35 cellular contexts compared by ENCODE assay signal in the genomic region with DNA sequence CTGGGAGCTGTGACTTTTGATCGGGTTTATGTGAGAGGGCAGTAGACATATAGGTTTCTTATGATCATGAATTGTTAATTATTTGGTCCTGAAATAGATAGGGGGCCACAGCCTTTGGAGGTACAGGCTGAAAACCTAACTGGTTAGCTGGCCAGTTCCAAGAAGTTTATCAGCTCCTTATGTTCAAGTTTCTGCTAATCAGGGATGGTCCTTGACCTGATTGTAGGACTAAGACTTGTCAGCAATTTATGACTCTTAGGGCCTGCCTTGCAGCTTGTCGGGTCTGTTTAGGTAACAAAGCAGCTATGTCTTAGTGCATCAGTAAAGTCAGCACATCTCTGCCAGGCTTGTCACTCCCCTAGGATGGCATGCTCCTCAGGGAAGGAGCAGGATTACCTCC.
"Had no signal": no experiment of that assay in that cellular context is flagged by ENCODE, and none has a peak within 500 bp of the region (broad histone marks: within the 10 kb centered on the region; RNA-seq: fewer than 3 reads in every experiment).

No MANE protein-coding gene starts in this region.

- H3K36me3 Mint-ChIP-seq: activated naive CD4-positive, alpha-beta T cell treated with anti-CD3 and anti-CD28 coated beads, Interleukin-2, amount 50 U/mL, for 72 hours; T-cell; WTC11 had no signal

- H3K9me3 ChIP-seq: adrenal gland, body of pancreas, Peyer's patch had no signal

- H3K27me3 ChIP-seq: adrenal gland, body of pancreas, Peyer's patch had no signal

- ATAC-seq: activated CD4-positive, alpha-beta T cell treated with anti-CD3 and anti-CD28 coated beads for 36 hours; activated CD4-positive, CD25-positive, alpha-beta regulatory T cell treated with anti-CD3 and anti-CD28 coated beads, Interleukin-2, amount 50 U/mL, for 24 hours; activated CD8-positive, alpha-beta T cell treated with anti-CD3 and anti-CD28 coated beads, Interleukin-2, amount 10 ng/mL, durations not matched to agents 7 days and 5 days; activated naive CD4-positive, alpha-beta T cell treated with anti-CD3 and anti-CD28 coated beads, Interleukin-2, amount 50 U/mL, for 72 hours; activated T-cell treated with anti-CD3 and anti-CD28 coated beads, Interleukin-2, amount 50 U/mL, for 4 hours; body of pancreas; PC-3; Right ventricle myocardium inferior; SK-N-SH treated with all-trans-retinoic acid at 6 μM for 48 hours; T-cell; WTC11 had no signal

- FAIRE-seq: astrocyte, TTC549 had no signal

- H3K27me3 Mint-ChIP-seq: activated CD4-positive, alpha-beta T cell treated with anti-CD3 and anti-CD28 coated beads for 36 hours had no signal

- H3K27ac Mint-ChIP-seq: activated CD4-positive, alpha-beta T cell treated with anti-CD3 and anti-CD28 coated beads for 36 hours; activated CD4-positive, alpha-beta T cell treated with anti-CD3 and anti-CD28 coated beads, Interleukin-2, amount 10 ng/mL, durations not matched to agents 7 days and 5 days; activated CD8-positive, alpha-beta T cell treated with anti-CD3 and anti-CD28 coated beads, Interleukin-2, amount 10 ng/mL, durations not matched to agents 7 days and 5 days; activated naive CD4-positive, alpha-beta T cell treated with anti-CD3 and anti-CD28 coated beads for 36 hours; activated naive CD4-positive, alpha-beta T cell treated with anti-CD3 and anti-CD28 coated beads, Interleukin-2, amount 50 U/mL, for 72 hours; activated T-helper 1 cell treated with anti-CD3 and anti-CD28 coated beads, Interleukin-12 subunit alpha, Interleukin-12 subunit beta, Interleukin-2, Interleukin-4 antibody, amounts not matched to agents 30 ng/mL and 10 ng/mL and 1 ng/mL, durations not matched to agents 14 hours and 24 hours and 36 hours; T-cell; WTC11 had no signal

- H3K4me3 ChIP-seq: adrenal gland, body of pancreas, Peyer's patch had no signal

- H3K27ac ChIP-seq: adrenal gland, body of pancreas, Peyer's patch, RWPE1 had no signal

- H3K9me3 Mint-ChIP-seq: activated CD4-positive, alpha-beta T cell treated with anti-CD3 and anti-CD28 coated beads, Interleukin-2, amount 10 ng/mL, durations not matched to agents 7 days and 5 days; activated naive CD4-positive, alpha-beta T cell treated with anti-CD3 and anti-CD28 coated beads for 36 hours; activated naive CD4-positive, alpha-beta T cell treated with anti-CD3 and anti-CD28 coated beads, Interleukin-2, amount 50 U/mL, for 72 hours; activated T-cell treated with anti-CD3 and anti-CD28 coated beads, Interleukin-2, amount 50 U/mL, for 4 hours; activated T-helper 1 cell treated with anti-CD3 and anti-CD28 coated beads, Interleukin-12 subunit alpha, Interleukin-12 subunit beta, Interleukin-2, Interleukin-4 antibody, amounts not matched to agents 30 ng/mL and 10 ng/mL and 1 ng/mL, durations not matched to agents 14 hours and 24 hours and 36 hours; T-cell; WTC11 had no signal

- H3K36me3 ChIP-seq: adrenal gland, Peyer's patch had no signal

- H3K4me3 Mint-ChIP-seq: activated CD4-positive, alpha-beta T cell treated with anti-CD3 and anti-CD28 coated beads for 36 hours; activated CD4-positive, alpha-beta T cell treated with anti-CD3 and anti-CD28 coated beads, Interleukin-2, amount 10 ng/mL, durations not matched to agents 7 days and 5 days; activated CD8-positive, alpha-beta T cell treated with anti-CD3 and anti-CD28 coated beads, Interleukin-2, amount 10 ng/mL, durations not matched to agents 7 days and 5 days; activated naive CD4-positive, alpha-beta T cell treated with anti-CD3 and anti-CD28 coated beads for 36 hours; activated T-cell treated with anti-CD3 and anti-CD28 coated beads, Interleukin-2, amount 50 U/mL, for 4 hours; activated T-helper 1 cell treated with anti-CD3 and anti-CD28 coated beads, Interleukin-12 subunit alpha, Interleukin-12 subunit beta, Interleukin-2, Interleukin-4 antibody, amounts not matched to agents 30 ng/mL and 10 ng/mL and 1 ng/mL, durations not matched to agents 14 hours and 24 hours and 36 hours; T-cell; WTC11 had no signal

- DNase-seq: activated CD4-positive, alpha-beta T cell treated with anti-CD3 and anti-CD28 coated beads for 36 hours; activated CD4-positive, alpha-beta T cell treated with anti-CD3 and anti-CD28 coated beads, Interleukin-2, amount 10 ng/mL, durations not matched to agents 7 days and 5 days; activated CD4-positive, alpha-beta T cell treated with anti-CD3 and anti-CD28 coated beads, Interleukin-2, amount 50 U/mL, for 48 hours; activated CD8-positive, alpha-beta T cell treated with anti-CD3 and anti-CD28 coated beads, Interleukin-2, amount 10 ng/mL, durations not matched to agents 7 days and 5 days; activated gamma-delta T cell treated with Interleukin-2 at 50 U/mL for 16 hours; activated naive CD4-positive, alpha-beta T cell treated with anti-CD3 and anti-CD28 coated beads for 36 hours; activated T-cell treated with anti-CD3 and anti-CD28 coated beads, Interleukin-2, amount 50 U/mL, for 4 hours; adrenal gland; cerebellar nuclear complex; Karpas-422; KBM-7; NCI-H1105; NCI-H1417 treated with DMSO at 0.1 percent for 48 hours; NCI-H187 treated with DMSO at 0.1 percent for 48 hours; NCI-H2081; NCI-H2171 treated with DMSO at 0.1 percent for 48 hours; NCI-H2227 treated with DMSO at 0.1 percent for 48 hours; NCI-H446; NCI-H510A treated with DMSO at 0.1 percent for 48 hours; NCI-H526 treated with DMSO at 0.1 percent for 48 hours; NCI-H774; PC-3; Peyer's patch; SIG-M5; T-cell had no signal

- H3K4me1 Mint-ChIP-seq: activated CD4-positive, alpha-beta T cell treated with anti-CD3 and anti-CD28 coated beads for 36 hours; activated CD4-positive, alpha-beta T cell treated with anti-CD3 and anti-CD28 coated beads, Interleukin-2, amount 10 ng/mL, durations not matched to agents 7 days and 5 days; T-cell had no signal
